In the genomic region with DNA sequence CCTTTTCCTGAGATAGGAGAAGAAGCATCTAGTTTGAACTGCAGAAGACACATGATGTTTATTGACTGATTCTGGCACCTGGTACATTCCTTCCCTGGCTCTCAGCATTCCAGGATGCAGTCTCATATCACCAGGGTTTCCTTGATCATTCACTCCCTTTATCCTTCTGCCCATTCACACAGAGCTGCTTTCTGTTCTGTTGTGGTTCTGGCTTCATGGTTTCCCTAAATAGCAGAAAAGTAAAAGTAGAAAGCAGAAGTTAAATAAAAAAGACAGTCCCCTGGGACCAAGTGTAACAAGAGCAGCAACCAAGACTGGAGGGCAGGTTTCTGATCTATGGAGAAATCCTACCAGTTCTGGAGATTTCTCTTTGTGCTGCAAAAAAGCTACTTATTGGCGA, we compare ENCODE assay signal across 19 cellular contexts. TPM values are rescaled to one million over a fixed set of nuclear protein-coding genes. Genes with fewer than 3 reads are reported as not detected.
DNase-seq lines count a peak whose midpoint lies in the region; ATAC-seq and TF ChIP-seq lines count a peak whose summit lies in the region.
"Had no signal": no experiment of that assay in that cellular context is flagged by ENCODE, and none has a peak within 500 bp of the region (broad histone marks: within the 10 kb centered on the region; RNA-seq: fewer than 3 reads in every experiment).

No MANE protein-coding gene starts in this region.

- intact Hi-C loops in activated B cell treated with CpG ODN at 0.5 μM for 24 hours (cut with micrococcal nuclease) = no loop called here

- no peak overlapping the region for H3K27ac Mint-ChIP-seq in activated B cell treated with CpG ODN at 0.5 μM for 24 hours
- H3K27ac Mint-ChIP-seq: nephron had no signal

- no peaks in the 10 kb centered on the region for H3K36me3 Mint-ChIP-seq in activated B cell treated with CpG ODN at 0.5 μM for 24 hours (ENCODE audit: low read depth)

- CTCF ChIA-PET in activated B cell treated with CpG ODN at 0.5 μM for 24 hours (lab: Charles Lee) = interaction anchor here (1.2 to 2.8 kb wide), 2 partner anchors 16 to 23 kb away, joined by 4 to 8 read pairs; no protein-coding TSS in a partner anchor

- H3K27me3 Mint-ChIP-seq in activated B cell treated with CpG ODN at 0.5 μM for 24 hours = peaks cover 41% of the 10 kb centered on the region

- peaks cover 31% of the 10 kb centered on the region for H3K4me1 Mint-ChIP-seq in activated B cell treated with CpG ODN at 0.5 μM for 24 hours
- H3K4me1 Mint-ChIP-seq: nephron had no signal

- peak; percentile 73 for ATAC-seq in GM18499 (IDR thresholded peaks at IDR 0.05; ENCODE audit: insufficient read depth, unreplicated experiment)
- peak; percentile 54 for ATAC-seq in GM21447 (IDR thresholded peaks at IDR 0.05; ENCODE audit: unreplicated experiment)
- peak; percentile 61 for ATAC-seq in HG03378 (IDR thresholded peaks at IDR 0.05; ENCODE audit: unreplicated experiment)
- peak; percentile 84 for ATAC-seq in activated B cell treated with CpG ODN at 0.5 μM for 24 hours (ENCODE audit: low read depth)
- ATAC-seq in GM19395 (IDR thresholded peaks at IDR 0.05; ENCODE audit: unreplicated experiment) = no peak
- ATAC-seq in HG02870 (IDR thresholded peaks at IDR 0.05; ENCODE audit: unreplicated experiment) = no peak
- no peak for ATAC-seq in GM19397 (IDR thresholded peaks at IDR 0.05; ENCODE audit: unreplicated experiment)
- no peak for ATAC-seq in left lobe of liver

- peak overlapping the region; percentile 60 for H3K4me3 Mint-ChIP-seq in activated B cell treated with CpG ODN at 0.5 μM for 24 hours
- H3K4me3 Mint-ChIP-seq: nephron had no signal

- POLR2A ChIA-PET in activated B cell treated with CpG ODN at 0.5 μM for 24 hours (lab: Charles Lee) = no interaction called here

- H3K9me3 Mint-ChIP-seq in activated B cell treated with CpG ODN at 0.5 μM for 24 hours = no peaks in the 10 kb centered on the region
- H3K9me3 Mint-ChIP-seq: nephron had no signal

- DNase-seq in activated B cell treated with CpG ODN at 0.5 μM for 24 hours = no peak
- DNase-seq in left lobe of liver (ENCODE audit: low spot score) = no peak
- DNase-seq: activated gamma-delta T cell, NCI-H2029, NCI-H510A, uterus had no signal

- TF ChIP-seq CTCF in activated B cell treated with CpG ODN at 0.5 μM for 24 hours (IDR thresholded peaks at IDR 0.05) = no peak

RNA-seq across cellular contexts. Expression of gene IFNA8, which starts 3.2 kb away (rescaled TPM):
- total RNA-seq in activated B cell treated with CpG ODN at 0.5 μM for 24 hours (not detected in 2 replicates), left lobe of liver (not detected)
- total RNA-seq: activated CD8-positive, alpha-beta memory T cell treated with anti-CD3 and anti-CD28 coated beads for 36 hours; astrocyte; Daoy; frontal cortex; HT-29; pulmonary artery endothelial cell; uterus had no signal

RNA-seq across cellular contexts. Expression of gene IFNA2, which starts 26.9 kb away (rescaled TPM):
- total RNA-seq in activated B cell treated with CpG ODN at 0.5 μM for 24 hours = not detected in 2 replicates
- not detected for total RNA-seq in left lobe of liver
- total RNA-seq: activated CD8-positive, alpha-beta memory T cell treated with anti-CD3 and anti-CD28 coated beads for 36 hours; astrocyte; Daoy; frontal cortex; HT-29; pulmonary artery endothelial cell; uterus had no signal

RNA-seq across cellular contexts. Expression of gene IFNA1, which starts 28.1 kb away (rescaled TPM):
- total RNA-seq in activated B cell treated with CpG ODN at 0.5 μM for 24 hours (not detected in 2 replicates), left lobe of liver (not detected)
- total RNA-seq: activated CD8-positive, alpha-beta memory T cell treated with anti-CD3 and anti-CD28 coated beads for 36 hours; astrocyte; Daoy; frontal cortex; HT-29; pulmonary artery endothelial cell; uterus had no signal

RNA-seq across cellular contexts. Expression of gene IFNA13, which starts 44.3 kb away (rescaled TPM):
- total RNA-seq in activated B cell treated with CpG ODN at 0.5 μM for 24 hours (not detected in 2 replicates), left lobe of liver (not detected)
- total RNA-seq: activated CD8-positive, alpha-beta memory T cell treated with anti-CD3 and anti-CD28 coated beads for 36 hours; astrocyte; Daoy; frontal cortex; HT-29; pulmonary artery endothelial cell; uterus had no signal

Comparison
In these comparisons a context has a peak if more than half of its experiments do, and no peak if none do; other contexts are left out.
1. ATAC-seq: peak in GM18499 (single experiment), GM21447 (single experiment), HG03378 (single experiment) and activated B cell treated with CpG ODN at 0.5 μM for 24 hours (single experiment); none in GM19395 (single experiment), HG02870 (single experiment), GM19397 (single experiment) and left lobe of liver (single experiment).